8 cellular contexts compared by ENCODE assay signal in the genomic region with DNA sequence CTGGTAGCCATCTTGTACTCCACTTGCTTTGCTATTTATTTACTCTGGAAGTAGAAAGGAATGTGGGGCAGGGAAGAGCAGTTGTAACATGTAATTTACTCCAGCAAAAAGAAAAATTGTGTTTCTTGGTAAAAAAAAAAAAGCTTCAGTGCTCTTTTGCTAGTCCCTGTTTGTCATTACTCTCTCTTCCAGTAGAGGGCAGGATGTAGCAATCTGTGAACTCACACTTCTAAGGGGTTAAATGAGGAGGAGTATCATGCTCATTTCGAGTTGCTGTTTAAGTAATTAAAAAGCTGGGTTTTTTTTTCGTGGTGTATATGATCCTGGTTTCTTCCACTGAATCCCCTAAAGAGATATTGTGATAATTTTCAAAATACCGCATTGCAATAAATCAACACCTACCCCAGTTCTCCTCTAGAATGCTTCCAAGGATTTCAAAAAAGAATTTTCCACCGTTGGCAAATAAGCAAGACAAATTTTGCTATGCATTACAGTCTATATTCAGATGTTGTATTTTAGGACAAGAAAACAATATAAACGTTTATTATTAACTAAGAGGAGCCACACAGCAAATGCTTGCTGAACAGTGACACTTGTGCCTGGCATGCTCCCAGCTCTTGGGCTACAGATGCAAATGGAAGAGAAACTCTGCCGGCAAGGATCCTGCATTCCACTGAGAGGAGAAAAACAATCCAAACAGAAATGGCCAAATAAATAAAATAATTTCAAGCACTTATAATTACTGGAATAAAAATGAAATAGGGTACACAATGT.
DNase-seq lines count a peak whose midpoint lies in the region; ATAC-seq and TF ChIP-seq lines count a peak whose summit lies in the region.

No MANE protein-coding gene starts in this region.

- H3K9me3 ChIP-seq in IMR-90 (ENCODE audit: control insufficient read depth, insufficient read depth, low read length) (no peaks in the 10 kb centered on the region), PC-3 (ENCODE audit: low read length) (no peaks in the 10 kb centered on the region)

- no peak overlapping the region for H3K18ac ChIP-seq in IMR-90 (ENCODE audit: low read depth, low read length)

- H3K9ac ChIP-seq in IMR-90 (ENCODE audit: low read depth, low read length), result no peak overlapping the region
- no peak overlapping the region for H3K9ac ChIP-seq in PC-3 (ENCODE audit: low read length)

- no peak overlapping the region for H2AK9ac ChIP-seq in IMR-90 (replicated peaks; ENCODE audit: low read depth, low read length, poor library complexity)

- no peak for TF ChIP-seq POLR2A in IMR-90 (IDR thresholded peaks at IDR 0.05; ENCODE audit: low read depth, low read length)
- no peak for TF ChIP-seq POLR2A in erythroblast (IDR thresholded peaks at IDR 0.05; ENCODE audit: low read length)

- peak; percentile 7 for DNase-seq in AG20443 (ENCODE audit: low spot score)
- peak; percentile 48 for DNase-seq in IMR-90
- DNase-seq in PC-3, result peak; percentile 43
- peak; percentile 60 to 73 for DNase-seq in erythroblast (lab: John Stamatoyannopoulos, UW)
- no peak for DNase-seq in osteocyte (ENCODE audit: extremely low spot score, unreplicated experiment)
- no peak for DNase-seq in activated naive CD8-positive, alpha-beta T cell treated with anti-CD3 and anti-CD28 coated beads, Interleukin-2, amount 50 U/mL, for 24 hours
- DNase-seq in activated CD4-positive, alpha-beta T cell treated with anti-CD3 and anti-CD28 coated beads for 36 hours, result no peak

- H3K4me1 ChIP-seq in IMR-90 (ENCODE audit: control insufficient read depth, insufficient read depth, low read length) (no peaks in the 10 kb centered on the region), PC-3 (ENCODE audit: insufficient read depth, low read length) (no peaks in the 10 kb centered on the region)

- H3K4me1 Mint-ChIP-seq in osteocyte (ENCODE audit: unreplicated experiment), result peaks cover 14% of the 10 kb centered on the region
- H3K4me1 Mint-ChIP-seq in activated naive CD8-positive, alpha-beta T cell treated with anti-CD3 and anti-CD28 coated beads, Interleukin-2, amount 50 U/mL, for 24 hours, result no peaks in the 10 kb centered on the region
- no peaks in the 10 kb centered on the region for H3K4me1 Mint-ChIP-seq in activated CD4-positive, alpha-beta T cell treated with anti-CD3 and anti-CD28 coated beads for 36 hours

- H3K27ac ChIP-seq in IMR-90 (ENCODE audit: insufficient read depth, low read length), result no peak overlapping the region
- H3K27ac ChIP-seq in PC-3 (ENCODE audit: low read length), result no peak overlapping the region

- CTCF ChIA-PET in IMR-90 (lab: Yijun Ruan, JAX), result interaction anchor here (0.5 to 1.5 kb wide), 5 partner anchors 8 to 482 kb away, joined by 4 to 10 read pairs (median 4); no protein-coding TSS in a partner anchor
- CTCF ChIA-PET in PC-3 (lab: Charles Lee), result interaction anchor here (0.6 kb wide), 5 partner anchors 78 to 283 kb away, joined by 3 to 4 read pairs (median 4); no protein-coding TSS in a partner anchor
- CTCF ChIA-PET in activated CD4-positive, alpha-beta T cell treated with anti-CD3 and anti-CD28 coated beads for 36 hours (lab: Charles Lee), result interaction anchor here (0.6 to 1.1 kb wide), 4 partner anchors 33 to 927 kb away, joined by 3 to 5 read pairs (median 4); no protein-coding TSS in a partner anchor

- H3K23ac ChIP-seq in IMR-90 (ENCODE audit: low read depth, low read length), result no peak overlapping the region

- no peak overlapping the region for H3K4ac ChIP-seq in IMR-90 (ENCODE audit: low read depth, low read length)

- H3K79me2 ChIP-seq in PC-3 (ENCODE audit: low read length), result no peaks in the 10 kb centered on the region

- POLR2A ChIA-PET in IMR-90 (lab: Charles Lee; ENCODE audit: unreplicated experiment) (no interaction called here), PC-3 (lab: Charles Lee; ENCODE audit: unreplicated experiment) (no interaction called here)
- POLR2A ChIA-PET in activated CD4-positive, alpha-beta T cell treated with anti-CD3 and anti-CD28 coated beads for 36 hours (lab: Charles Lee), result no interaction called here

- H3F3A ChIP-seq in PC-3 (ENCODE audit: low read length, unreplicated experiment), result no peaks in the 10 kb centered on the region

- peak; percentile 69 for ATAC-seq in GM19043 (IDR thresholded peaks at IDR 0.05; ENCODE audit: low read depth, unreplicated experiment)
- peak; percentile 67 for ATAC-seq in IMR-90 (ENCODE audit: low read depth)
- ATAC-seq in PC-3, result no peak
- no peak for ATAC-seq in activated naive CD8-positive, alpha-beta T cell treated with anti-CD3 and anti-CD28 coated beads, Interleukin-2, amount 50 U/mL, for 24 hours
- ATAC-seq in activated CD4-positive, alpha-beta T cell treated with anti-CD3 and anti-CD28 coated beads for 36 hours, result no peak

- no peak overlapping the region for H3K4me3 ChIP-seq in IMR-90 (ENCODE audit: insufficient read depth, low read depth, low read length)
- no peak overlapping the region for H3K4me3 ChIP-seq in PC-3 (ENCODE audit: low read length)

- H3K27me3 Mint-ChIP-seq in osteocyte (ENCODE audit: unreplicated experiment), result no peaks in the 10 kb centered on the region
- no peaks in the 10 kb centered on the region for H3K27me3 Mint-ChIP-seq in activated naive CD8-positive, alpha-beta T cell treated with anti-CD3 and anti-CD28 coated beads, Interleukin-2, amount 50 U/mL, for 24 hours
- no peaks in the 10 kb centered on the region for H3K27me3 Mint-ChIP-seq in activated CD4-positive, alpha-beta T cell treated with anti-CD3 and anti-CD28 coated beads for 36 hours

- H2BK5ac ChIP-seq in IMR-90 (ENCODE audit: low read depth, low read length, poor library complexity, severe bottlenecking), result no peak overlapping the region

- H3K27me3 ChIP-seq in IMR-90 (ENCODE audit: control insufficient read depth, insufficient read depth, low read length) (no peaks in the 10 kb centered on the region), PC-3 (ENCODE audit: low read length) (no peaks in the 10 kb centered on the region)

- H3K27ac Mint-ChIP-seq in osteocyte (ENCODE audit: unreplicated experiment), result no peak overlapping the region
- no peak overlapping the region for H3K27ac Mint-ChIP-seq in activated naive CD8-positive, alpha-beta T cell treated with anti-CD3 and anti-CD28 coated beads, Interleukin-2, amount 50 U/mL, for 24 hours
- H3K27ac Mint-ChIP-seq in activated CD4-positive, alpha-beta T cell treated with anti-CD3 and anti-CD28 coated beads for 36 hours, result no peak overlapping the region

- TF ChIP-seq CTCF in IMR-90 (conservative IDR thresholded peaks at IDR 0.05; ENCODE audit: low read depth, low read length) (peak; percentile 58), PC-3 (conservative IDR thresholded peaks at IDR 0.05; ENCODE audit: low read depth, low read length) (peak; percentile 64), osteocyte (IDR thresholded peaks at IDR 0.05) (peak; percentile 93)

- no peaks in the 10 kb centered on the region for H3K9me1 ChIP-seq in IMR-90 (ENCODE audit: insufficient read depth, low read length)

- H4K20me1 ChIP-seq in IMR-90 (ENCODE audit: insufficient read depth, low read length) (no peaks in the 10 kb centered on the region), PC-3 (ENCODE audit: low read length) (no peaks in the 10 kb centered on the region)

- no peak overlapping the region for H4K91ac ChIP-seq in IMR-90 (ENCODE audit: insufficient read depth, low read depth, low read length)

- H3K36me3 ChIP-seq in IMR-90 (ENCODE audit: control insufficient read depth, insufficient read depth, low read length) (no peaks in the 10 kb centered on the region), PC-3 (ENCODE audit: low read depth, low read length) (no peaks in the 10 kb centered on the region)

- TF ChIP-seq RAD21 in IMR-90 (IDR thresholded peaks at IDR 0.05; ENCODE audit: low read length), result peak; percentile 43

- no peak overlapping the region for H4K8ac ChIP-seq in IMR-90 (ENCODE audit: low read depth in 2 of 2, low read length in 2 of 2)

- no TSS peak for BruUV-seq in IMR-90 (replicated peaks; lab: Mats Ljungman, UMichigan)
- no TSS peak for BruUV-seq in PC-3 (replicated peaks; lab: Mats Ljungman, UMichigan)

- H2AK5ac ChIP-seq in IMR-90 (ENCODE audit: low read depth, low read length), result no peak overlapping the region

- no peak overlapping the region for H2BK20ac ChIP-seq in IMR-90 (ENCODE audit: low read depth, low read length)

- H3K56ac ChIP-seq in IMR-90 (ENCODE audit: extremely low read depth, insufficient read depth, low read length), result no peak overlapping the region

- H3K14ac ChIP-seq in IMR-90 (replicated peaks; ENCODE audit: low read depth, low read length), result no peak overlapping the region

- H4K5ac ChIP-seq in IMR-90 (ENCODE audit: low read depth, low read length), result no peak overlapping the region

- in situ Hi-C loops in IMR-90 (cut with MboI; ENCODE audit: low sequenced_read_pairs), result no loop called here

- H2AFZ ChIP-seq in IMR-90 (replicated peaks; ENCODE audit: low read length, poor library complexity), result no peak overlapping the region
- no peak overlapping the region for H2AFZ ChIP-seq in PC-3 (ENCODE audit: low read length)

- 0% methylated on average over 1 of the region's 6 CpGs; no CpG with 5 or more reads in 1 of the 2 experiments for WGBS in IMR-90 (ENCODE audit: extremely low coverage in 2 of 2, insufficient read length in 1 of 2), 2 experiments

- H3K9me3 Mint-ChIP-seq in osteocyte (ENCODE audit: unreplicated experiment), result no peaks in the 10 kb centered on the region
- peaks cover 4% of the 10 kb centered on the region for H3K9me3 Mint-ChIP-seq in activated naive CD8-positive, alpha-beta T cell treated with anti-CD3 and anti-CD28 coated beads, Interleukin-2, amount 50 U/mL, for 24 hours
- H3K9me3 Mint-ChIP-seq in activated CD4-positive, alpha-beta T cell treated with anti-CD3 and anti-CD28 coated beads for 36 hours (ENCODE audit: low read depth), result peaks cover 3% of the 10 kb centered on the region

- dilution Hi-C loops in IMR-90 (cut with HindIII; ENCODE audit: low sequenced_read_pairs, unreplicated experiment), result no loop called here

- no peaks in the 10 kb centered on the region for H3K36me3 Mint-ChIP-seq in osteocyte (ENCODE audit: unreplicated experiment)
- H3K36me3 Mint-ChIP-seq in activated naive CD8-positive, alpha-beta T cell treated with anti-CD3 and anti-CD28 coated beads, Interleukin-2, amount 50 U/mL, for 24 hours (ENCODE audit: low read depth), result no peaks in the 10 kb centered on the region
- H3K36me3 Mint-ChIP-seq in activated CD4-positive, alpha-beta T cell treated with anti-CD3 and anti-CD28 coated beads for 36 hours (ENCODE audit: low read depth), result no peaks in the 10 kb centered on the region

- no peak overlapping the region for H2BK120ac ChIP-seq in IMR-90 (ENCODE audit: low read depth, low read length)

- H3K9me2 ChIP-seq in PC-3 (replicated peaks; ENCODE audit: low read length), result no peaks in the 10 kb centered on the region

- H3K4me2 ChIP-seq in IMR-90 (ENCODE audit: low read depth, low read length) (no peak overlapping the region; the same call in 1 of the 2 replicates), PC-3 (ENCODE audit: low read length) (no peak overlapping the region)

- intact Hi-C loops in IMR-90 (cut with micrococcal nuclease), result loop anchor here (1.0 to 10.0 kb wide), 2 partner anchors 205 to 483 kb away; no protein-coding TSS in a partner anchor
- intact Hi-C loops in PC-3 (cut with micrococcal nuclease), result loop anchor here (5.0 to 10.0 kb wide), 2 partner anchors 238 to 485 kb away; no protein-coding TSS in a partner anchor
- intact Hi-C loops in activated CD4-positive, alpha-beta T cell treated with anti-CD3 and anti-CD28 coated beads for 36 hours (cut with DNase I, micrococcal nuclease), result loop anchor here in 1 of 2 experiments (5.0 kb wide), 1 partner anchor 948 kb away; no protein-coding TSS in a partner anchor

- H2BK15ac ChIP-seq in IMR-90 (ENCODE audit: low read depth, low read length), result no peak overlapping the region

- no peaks in the 10 kb centered on the region for H3K79me1 ChIP-seq in IMR-90 (ENCODE audit: low read depth in 1 of 2, low read length in 2 of 2)

- H3K4me3 Mint-ChIP-seq in osteocyte (ENCODE audit: unreplicated experiment), result no peak overlapping the region
- no peak overlapping the region for H3K4me3 Mint-ChIP-seq in activated naive CD8-positive, alpha-beta T cell treated with anti-CD3 and anti-CD28 coated beads, Interleukin-2, amount 50 U/mL, for 24 hours
- no peak overlapping the region for H3K4me3 Mint-ChIP-seq in activated CD4-positive, alpha-beta T cell treated with anti-CD3 and anti-CD28 coated beads for 36 hours

Comparison
In these comparisons a context has a peak if more than half of its experiments do, and no peak if none do; other contexts are left out.
1. DNase-seq: peak in AG20443 (single experiment), IMR-90 (single experiment), PC-3 (single experiment) and erythroblast (2 of 2); none in osteocyte (single experiment), activated naive CD8-positive, alpha-beta T cell treated with anti-CD3 and anti-CD28 coated beads, Interleukin-2, amount 50 U/mL, for 24 hours (single experiment) and activated CD4-positive, alpha-beta T cell treated with anti-CD3 and anti-CD28 coated beads for 36 hours (single experiment).
2. ATAC-seq: peak in GM19043 (single experiment) and IMR-90 (single experiment); none in PC-3 (single experiment), activated naive CD8-positive, alpha-beta T cell treated with anti-CD3 and anti-CD28 coated beads, Interleukin-2, amount 50 U/mL, for 24 hours (single experiment) and activated CD4-positive, alpha-beta T cell treated with anti-CD3 and anti-CD28 coated beads for 36 hours (single experiment).
3. Peak in every context shown above with its lines, with median percentiles within 50 percentile points of each other: CTCF ChIP-seq.